1 cellular context compared by ENCODE assay signal in genomic region chr16:3457434-3458252, GRCh38.
TF ChIP-seq lines count a peak whose summit lies in the region.

No MANE protein-coding gene starts in this region.

TF ChIP-seq in HepG2, 621 proteins besides CTCF, POLR2A, EP300 and RAD21 (continues in another document):
- TF ChIP-seq ELF1 (CRISPR knock-in tag; IDR thresholded peaks at IDR 0.05): peak; percentile 76
- TF ChIP-seq GABPB1 (CRISPR knock-in tag; IDR thresholded peaks at IDR 0.05): peak; percentile 94
- TF ChIP-seq NBN (conservative IDR thresholded peaks at IDR 0.05): no peak
- no peak for TF ChIP-seq ZNF326 (CRISPR knock-in tag; IDR thresholded peaks at IDR 0.05; ENCODE audit: borderline replicate concordance)
- TF ChIP-seq REPIN1 (CRISPR knock-in tag; IDR thresholded peaks at IDR 0.05; ENCODE audit: borderline replicate concordance, low read depth): peak; percentile 93; the same call in 1 of the 2 replicates
- no peak for TF ChIP-seq PAF1 (CRISPR knock-in tag; IDR thresholded peaks at IDR 0.05)
- peak; percentile 94; the same call in 1 of the 2 replicates for TF ChIP-seq ARHGAP35 (CRISPR knock-in tag; IDR thresholded peaks at IDR 0.05; ENCODE audit: borderline replicate concordance)
- 0 out of 2 replicates have a peak, but pooled peaks have one; percentile 35 for TF ChIP-seq PAXIP1 (CRISPR knock-in tag; conservative IDR thresholded peaks at IDR 0.05)
- 0 out of 2 replicates have a peak, but pooled peaks have one; percentile 24 for TF ChIP-seq NFIB (CRISPR knock-in tag; IDR thresholded peaks at IDR 0.05; ENCODE audit: borderline replicate concordance)
- TF ChIP-seq, protein P1, sequence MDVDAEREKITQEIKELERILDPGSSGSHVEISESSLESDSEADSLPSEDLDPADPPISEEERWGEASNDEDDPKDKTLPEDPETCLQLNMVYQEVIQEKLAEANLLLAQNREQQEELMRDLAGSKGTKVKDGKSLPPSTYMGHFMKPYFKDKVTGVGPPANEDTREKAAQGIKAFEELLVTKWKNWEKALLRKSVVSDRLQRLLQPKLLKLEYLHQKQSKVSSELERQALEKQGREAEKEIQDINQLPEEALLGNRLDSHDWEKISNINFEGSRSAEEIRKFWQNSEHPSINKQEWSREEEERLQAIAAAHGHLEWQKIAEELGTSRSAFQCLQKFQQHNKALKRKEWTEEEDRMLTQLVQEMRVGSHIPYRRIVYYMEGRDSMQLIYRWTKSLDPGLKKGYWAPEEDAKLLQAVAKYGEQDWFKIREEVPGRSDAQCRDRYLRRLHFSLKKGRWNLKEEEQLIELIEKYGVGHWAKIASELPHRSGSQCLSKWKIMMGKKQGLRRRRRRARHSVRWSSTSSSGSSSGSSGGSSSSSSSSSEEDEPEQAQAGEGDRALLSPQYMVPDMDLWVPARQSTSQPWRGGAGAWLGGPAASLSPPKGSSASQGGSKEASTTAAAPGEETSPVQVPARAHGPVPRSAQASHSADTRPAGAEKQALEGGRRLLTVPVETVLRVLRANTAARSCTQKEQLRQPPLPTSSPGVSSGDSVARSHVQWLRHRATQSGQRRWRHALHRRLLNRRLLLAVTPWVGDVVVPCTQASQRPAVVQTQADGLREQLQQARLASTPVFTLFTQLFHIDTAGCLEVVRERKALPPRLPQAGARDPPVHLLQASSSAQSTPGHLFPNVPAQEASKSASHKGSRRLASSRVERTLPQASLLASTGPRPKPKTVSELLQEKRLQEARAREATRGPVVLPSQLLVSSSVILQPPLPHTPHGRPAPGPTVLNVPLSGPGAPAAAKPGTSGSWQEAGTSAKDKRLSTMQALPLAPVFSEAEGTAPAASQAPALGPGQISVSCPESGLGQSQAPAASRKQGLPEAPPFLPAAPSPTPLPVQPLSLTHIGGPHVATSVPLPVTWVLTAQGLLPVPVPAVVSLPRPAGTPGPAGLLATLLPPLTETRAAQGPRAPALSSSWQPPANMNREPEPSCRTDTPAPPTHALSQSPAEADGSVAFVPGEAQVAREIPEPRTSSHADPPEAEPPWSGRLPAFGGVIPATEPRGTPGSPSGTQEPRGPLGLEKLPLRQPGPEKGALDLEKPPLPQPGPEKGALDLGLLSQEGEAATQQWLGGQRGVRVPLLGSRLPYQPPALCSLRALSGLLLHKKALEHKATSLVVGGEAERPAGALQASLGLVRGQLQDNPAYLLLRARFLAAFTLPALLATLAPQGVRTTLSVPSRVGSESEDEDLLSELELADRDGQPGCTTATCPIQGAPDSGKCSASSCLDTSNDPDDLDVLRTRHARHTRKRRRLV (CRISPR knock-in tag; IDR thresholded peaks at IDR 0.05): no peak
- TF ChIP-seq, protein P2, sequence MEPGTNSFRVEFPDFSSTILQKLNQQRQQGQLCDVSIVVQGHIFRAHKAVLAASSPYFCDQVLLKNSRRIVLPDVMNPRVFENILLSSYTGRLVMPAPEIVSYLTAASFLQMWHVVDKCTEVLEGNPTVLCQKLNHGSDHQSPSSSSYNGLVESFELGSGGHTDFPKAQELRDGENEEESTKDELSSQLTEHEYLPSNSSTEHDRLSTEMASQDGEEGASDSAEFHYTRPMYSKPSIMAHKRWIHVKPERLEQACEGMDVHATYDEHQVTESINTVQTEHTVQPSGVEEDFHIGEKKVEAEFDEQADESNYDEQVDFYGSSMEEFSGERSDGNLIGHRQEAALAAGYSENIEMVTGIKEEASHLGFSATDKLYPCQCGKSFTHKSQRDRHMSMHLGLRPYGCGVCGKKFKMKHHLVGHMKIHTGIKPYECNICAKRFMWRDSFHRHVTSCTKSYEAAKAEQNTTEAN (CRISPR knock-in tag; conservative IDR thresholded peaks at IDR 0.05): 0 out of 2 replicates have a peak, but pooled peaks have one; percentile 23
- TF ChIP-seq ZSCAN12 (CRISPR knock-in tag; IDR thresholded peaks at IDR 0.05): no peak; the same call in 1 of the 2 replicates
- no peak for TF ChIP-seq NFE2L2 (IDR thresholded peaks at IDR 0.05; ENCODE audit: low read length)
- TF ChIP-seq, protein P3, sequence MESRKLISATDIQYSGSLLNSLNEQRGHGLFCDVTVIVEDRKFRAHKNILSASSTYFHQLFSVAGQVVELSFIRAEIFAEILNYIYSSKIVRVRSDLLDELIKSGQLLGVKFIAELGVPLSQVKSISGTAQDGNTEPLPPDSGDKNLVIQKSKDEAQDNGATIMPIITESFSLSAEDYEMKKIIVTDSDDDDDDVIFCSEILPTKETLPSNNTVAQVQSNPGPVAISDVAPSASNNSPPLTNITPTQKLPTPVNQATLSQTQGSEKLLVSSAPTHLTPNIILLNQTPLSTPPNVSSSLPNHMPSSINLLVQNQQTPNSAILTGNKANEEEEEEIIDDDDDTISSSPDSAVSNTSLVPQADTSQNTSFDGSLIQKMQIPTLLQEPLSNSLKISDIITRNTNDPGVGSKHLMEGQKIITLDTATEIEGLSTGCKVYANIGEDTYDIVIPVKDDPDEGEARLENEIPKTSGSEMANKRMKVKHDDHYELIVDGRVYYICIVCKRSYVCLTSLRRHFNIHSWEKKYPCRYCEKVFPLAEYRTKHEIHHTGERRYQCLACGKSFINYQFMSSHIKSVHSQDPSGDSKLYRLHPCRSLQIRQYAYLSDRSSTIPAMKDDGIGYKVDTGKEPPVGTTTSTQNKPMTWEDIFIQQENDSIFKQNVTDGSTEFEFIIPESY (CRISPR knock-in tag; IDR thresholded peaks at IDR 0.05): no peak
- no peak for TF ChIP-seq ZNF335 (CRISPR knock-in tag; IDR thresholded peaks at IDR 0.05)
- 0 out of 2 replicates have a peak, but pooled peaks have one; percentile 74 for TF ChIP-seq E2F2 (CRISPR knock-in tag; IDR thresholded peaks at IDR 0.05; ENCODE audit: borderline replicate concordance)
- TF ChIP-seq, protein P4, sequence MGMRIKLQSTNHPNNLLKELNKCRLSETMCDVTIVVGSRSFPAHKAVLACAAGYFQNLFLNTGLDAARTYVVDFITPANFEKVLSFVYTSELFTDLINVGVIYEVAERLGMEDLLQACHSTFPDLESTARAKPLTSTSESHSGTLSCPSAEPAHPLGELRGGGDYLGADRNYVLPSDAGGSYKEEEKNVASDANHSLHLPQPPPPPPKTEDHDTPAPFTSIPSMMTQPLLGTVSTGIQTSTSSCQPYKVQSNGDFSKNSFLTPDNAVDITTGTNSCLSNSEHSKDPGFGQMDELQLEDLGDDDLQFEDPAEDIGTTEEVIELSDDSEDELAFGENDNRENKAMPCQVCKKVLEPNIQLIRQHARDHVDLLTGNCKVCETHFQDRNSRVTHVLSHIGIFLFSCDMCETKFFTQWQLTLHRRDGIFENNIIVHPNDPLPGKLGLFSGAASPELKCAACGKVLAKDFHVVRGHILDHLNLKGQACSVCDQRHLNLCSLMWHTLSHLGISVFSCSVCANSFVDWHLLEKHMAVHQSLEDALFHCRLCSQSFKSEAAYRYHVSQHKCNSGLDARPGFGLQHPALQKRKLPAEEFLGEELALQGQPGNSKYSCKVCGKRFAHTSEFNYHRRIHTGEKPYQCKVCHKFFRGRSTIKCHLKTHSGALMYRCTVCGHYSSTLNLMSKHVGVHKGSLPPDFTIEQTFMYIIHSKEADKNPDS (CRISPR knock-in tag; IDR thresholded peaks at IDR 0.05): peak; percentile 50; the same call in 1 of the 2 replicates
- peak; percentile 71 for TF ChIP-seq ZNF709 (CRISPR knock-in tag; IDR thresholded peaks at IDR 0.05)
- TF ChIP-seq CBX2 (IDR thresholded peaks at IDR 0.05; ENCODE audit: low read depth, low read length): no peak
- no peak for TF ChIP-seq CBX2 (CRISPR knock-in tag; IDR thresholded peaks at IDR 0.05; ENCODE audit: low read depth)
- peak; percentile 38; the same call in 1 of the 2 replicates for TF ChIP-seq ZKSCAN8 (CRISPR knock-in tag; IDR thresholded peaks at IDR 0.05; ENCODE audit: borderline replicate concordance)
- TF ChIP-seq ZBTB21 (CRISPR knock-in tag; IDR thresholded peaks at IDR 0.05): no peak
- TF ChIP-seq ZNF839 (CRISPR knock-in tag; IDR thresholded peaks at IDR 0.05; ENCODE audit: borderline replicate concordance): 0 out of 2 replicates have a peak, but pooled peaks have one; percentile 35
- peak; percentile 50; the same call in 1 of the 2 replicates for TF ChIP-seq ZNF607 (CRISPR knock-in tag; IDR thresholded peaks at IDR 0.05; ENCODE audit: borderline replicate concordance)
- TF ChIP-seq IKZF5 (CRISPR knock-in tag; IDR thresholded peaks at IDR 0.05): peak; percentile 79
- peak; percentile 34 for TF ChIP-seq HNRNPLL (IDR thresholded peaks at IDR 0.05; ENCODE audit: low read depth, low read length, poor library complexity, severe bottlenecking)
- 0 out of 2 replicates have a peak, but pooled peaks have one; percentile 42 for TF ChIP-seq NFKBIZ (CRISPR knock-in tag; IDR thresholded peaks at IDR 0.05)
- TF ChIP-seq ESRRA (CRISPR knock-in tag; IDR thresholded peaks at IDR 0.05; ENCODE audit: low read depth): 0 out of 2 replicates have a peak, but pooled peaks have one; percentile 39
- TF ChIP-seq GABPA (IDR thresholded peaks at IDR 0.05; ENCODE audit: low read depth, low read length): peak; percentile 80
- TF ChIP-seq GABPA (CRISPR knock-in tag; IDR thresholded peaks at IDR 0.05; ENCODE audit: low read depth): peak; percentile 37; the same call in 1 of the 2 replicates
- TF ChIP-seq RBFOX2 (IDR thresholded peaks at IDR 0.05; ENCODE audit: low read depth, low read length): peak; percentile 96
- 0 out of 2 replicates have a peak, but pooled peaks have one; percentile 60 for TF ChIP-seq ZSCAN30 (CRISPR knock-in tag; IDR thresholded peaks at IDR 0.05)
- TF ChIP-seq DDIT3 (CRISPR knock-in tag; IDR thresholded peaks at IDR 0.05): no peak
- TF ChIP-seq CBX5 (CRISPR knock-in tag; IDR thresholded peaks at IDR 0.05; ENCODE audit: borderline replicate concordance): no peak; the same call in 1 of the 2 replicates
- TF ChIP-seq, protein P5, sequence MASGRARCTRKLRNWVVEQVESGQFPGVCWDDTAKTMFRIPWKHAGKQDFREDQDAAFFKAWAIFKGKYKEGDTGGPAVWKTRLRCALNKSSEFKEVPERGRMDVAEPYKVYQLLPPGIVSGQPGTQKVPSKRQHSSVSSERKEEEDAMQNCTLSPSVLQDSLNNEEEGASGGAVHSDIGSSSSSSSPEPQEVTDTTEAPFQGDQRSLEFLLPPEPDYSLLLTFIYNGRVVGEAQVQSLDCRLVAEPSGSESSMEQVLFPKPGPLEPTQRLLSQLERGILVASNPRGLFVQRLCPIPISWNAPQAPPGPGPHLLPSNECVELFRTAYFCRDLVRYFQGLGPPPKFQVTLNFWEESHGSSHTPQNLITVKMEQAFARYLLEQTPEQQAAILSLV (CRISPR knock-in tag; IDR thresholded peaks at IDR 0.05; ENCODE audit: borderline replicate concordance): peak; percentile 84; the same call in 1 of the 2 replicates
- no peak for TF ChIP-seq ZNF557 (CRISPR knock-in tag; IDR thresholded peaks at IDR 0.05)
